19 cellular contexts compared by ENCODE assay signal in the genomic region with DNA sequence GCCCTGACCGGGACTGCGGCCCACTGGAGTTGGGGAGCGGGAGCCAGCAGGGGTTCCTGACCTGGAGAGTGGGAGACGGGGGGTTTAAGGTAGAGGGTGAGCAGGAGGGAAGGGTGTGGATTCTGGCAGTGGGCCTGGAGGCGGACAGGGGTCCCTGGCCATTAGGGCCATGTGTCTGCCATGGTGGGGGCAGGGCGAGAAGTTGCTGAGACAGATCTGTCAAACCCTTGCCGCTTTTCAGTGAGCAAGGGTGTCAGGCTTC. TPM values are rescaled to one million over a fixed set of nuclear protein-coding genes. Genes with fewer than 3 reads are reported as not detected.
DNase-seq lines count a peak whose midpoint lies in the region; ATAC-seq, FAIRE-seq and TF ChIP-seq lines count a peak whose summit lies in the region.
"Had no signal": no experiment of that assay in that cellular context is flagged by ENCODE, and none has a peak within 500 bp of the region (broad histone marks: within the 10 kb centered on the region; RNA-seq: fewer than 3 reads in every experiment).

No MANE protein-coding gene starts in this region.

- TF ChIP-seq CTCF in HepG2 (CRISPR knock-in tag; IDR thresholded peaks at IDR 0.05) (no peak), right lobe of liver (IDR thresholded peaks at IDR 0.05) (no peak)

- intact Hi-C loops in HepG2 (cut with micrococcal nuclease; ENCODE audit: unreplicated experiment) (loop anchor here (1.0 kb wide), 1 partner anchor 22 kb away; no protein-coding TSS in a partner anchor), right lobe of liver (cut with DNase I) (no loop called here)

- TF ChIP-seq RAD21 in HepG2 (CRISPR knock-in tag; IDR thresholded peaks at IDR 0.05): no peak

- H3K27me3 ChIP-seq in HepG2 (ENCODE audit: control insufficient read depth in 1 of 2, insufficient read depth in 2 of 2, low read length in 2 of 2) (no peaks in the 10 kb centered on the region), right lobe of liver (no peaks in the 10 kb centered on the region), layer of hippocampus (ENCODE audit: control insufficient read depth, insufficient read depth, low read length) (no peaks in the 10 kb centered on the region)
- H3K27me3 ChIP-seq: BLaER1 had no signal

- no peaks in the 10 kb centered on the region for H4K20me1 ChIP-seq in HepG2 (ENCODE audit: insufficient read depth, low read length)

- no peaks in the 10 kb centered on the region for H3K36me3 ChIP-seq in HepG2 (replicated peaks in 1 of 2; ENCODE audit: control insufficient read depth in 1 of 2, insufficient read depth in 2 of 2, low read length in 2 of 2)
- H3K36me3 ChIP-seq in right lobe of liver: no peaks in the 10 kb centered on the region
- H3K36me3 ChIP-seq: BLaER1 had no signal

- BruUV-seq in HepG2 (replicated peaks; lab: Mats Ljungman, UMichigan): no TSS peak

- CTCF ChIA-PET in HepG2 (lab: Yijun Ruan, JAX; ENCODE audit: low intra/inter-chr PET ratio, low total read pairs): interaction anchor here (1.3 to 2.9 kb wide), 2 partner anchors 21 to 24 kb away, joined by 5 to 47 read pairs; no protein-coding TSS in a partner anchor

- H3K4me1 ChIP-seq in HepG2 (ENCODE audit: insufficient read depth, low read length) (peaks cover 41% of the 10 kb centered on the region), right lobe of liver (no peaks in the 10 kb centered on the region)

- in situ Hi-C loops in HepG2 (cut with HindIII; ENCODE audit: extremely low pct_ligation_motif_present, low pct_unique_long_range_greater_than_20kb): no loop called here

- no peak overlapping the region for H3K9ac ChIP-seq in HepG2 (ENCODE audit: insufficient read depth, low read depth, low read length)
- H3K9ac ChIP-seq: BLaER1 had no signal

- DNase-seq in HepG2 (ENCODE audit: low spot score) (no peak), right lobe of liver (no peak), substantia nigra (lab: John Stamatoyannopoulos, UW) (no peak), SHP77 treated with DMSO at 0.1 percent for 48 hours (lab: John Stamatoyannopoulos, UW) (no peak)
- DNase-seq: 8988T, DMS79, GF-D8 had no signal

- no peak for TF ChIP-seq EP300 in HepG2 (IDR thresholded peaks at IDR 0.05; ENCODE audit: low read depth in 2 of 2, low read length in 2 of 2)
- no peak for TF ChIP-seq EP300 in HepG2 (CRISPR knock-in tag; IDR thresholded peaks at IDR 0.05; ENCODE audit: borderline replicate concordance)

- no peaks in the 10 kb centered on the region for H3K79me2 ChIP-seq in HepG2 (ENCODE audit: insufficient read depth, low read length)

- POLR2A ChIA-PET in HepG2 (lab: Yijun Ruan, JAX): no interaction called here

- H3K4me3 ChIP-seq in HepG2 (replicated peaks in 1 of 3; ENCODE audit: insufficient read depth in 1 of 3, low read depth in 2 of 3, low read length in 3 of 3) (no peak overlapping the region), right lobe of liver (no peak overlapping the region)
- H3K4me3 ChIP-seq: BLaER1 had no signal

- no peak overlapping the region for H3K4me2 ChIP-seq in HepG2 (ENCODE audit: low read depth, low read length)

- H3K9me3 ChIP-seq in HepG2 (ENCODE audit: low read length): no peaks in the 10 kb centered on the region
- no peaks in the 10 kb centered on the region for H3K9me3 ChIP-seq in right lobe of liver
- H3K9me3 ChIP-seq: BLaER1 had no signal

- WGBS in HepG2 (ENCODE audit: low lambda C conversion rate): 53% methylated on average over 7 of the region's 7 CpGs
- WGBS in right lobe of liver (ENCODE audit: insufficient coverage, low coverage, low lambda C conversion rate, missing lambda C conversion rate): no CpG with 5 or more reads among the region's 7 CpGs

- no peak for TF ChIP-seq POLR2A in HepG2 (IDR thresholded peaks at IDR 0.05; ENCODE audit: insufficient read depth in 1 of 2, low read depth in 2 of 2, low read length in 2 of 2)
- TF ChIP-seq POLR2A in right lobe of liver (IDR thresholded peaks at IDR 0.05): no peak

- ATAC-seq in HepG2 (no peak), right lobe of liver (no peak), HG02885 (IDR thresholded peaks at IDR 0.05; ENCODE audit: poor library complexity, unreplicated experiment) (no peak)

- no peak overlapping the region for H3K27ac ChIP-seq in HepG2 (ENCODE audit: extremely low read length, insufficient read depth, low read length)
- no peak overlapping the region for H3K27ac ChIP-seq in right lobe of liver
- peak overlapping the region; percentile 35 for H3K27ac ChIP-seq in layer of hippocampus (ENCODE audit: low read depth, low read length)
- peak overlapping the region; percentile 16 for H3K27ac ChIP-seq in substantia nigra (ENCODE audit: low read depth, low read length, poor library complexity, severe bottlenecking)
- H3K27ac ChIP-seq: BLaER1, HL-60 had no signal

- H2AFZ ChIP-seq in HepG2 (ENCODE audit: low read length): no peak overlapping the region
- H2AFZ ChIP-seq: GM23338 had no signal

- no peak for FAIRE-seq in HepG2 (lab: Jason Lieb, UNC)

RNA-seq across cellular contexts. Expression of gene SELENOW, which starts 12.2 kb away (rescaled TPM):
- total RNA-seq in HepG2 (2016; rRNA removed; fragmentation: Illumina TruSeq; extraction: Trizol) (57.0 and 64.7 TPM in 2 replicates), right lobe of liver (100 to 1,000 TPM in 3 of 6 experiments, 10 to 100 TPM in 3; 46.4 to 141 (median 83.0) TPM)
- total RNA-seq in HepG2 (2016; cell fraction: cytosol; rRNA removed; fragmentation: Illumina TruSeq; extraction: Trizol; ENCODE audit: low read depth): 415 and 416 TPM in 2 replicates
- 46.9 and 63.2 TPM in 2 replicates for total RNA-seq in HepG2 (2016; cell fraction: insoluble cytoplasmic fraction; rRNA removed; fragmentation: Illumina TruSeq; extraction: Trizol)
- 235 and 276 TPM in 2 replicates for total RNA-seq in HepG2 (2016; cell fraction: membrane; rRNA removed; fragmentation: Illumina TruSeq; extraction: Trizol)
- total RNA-seq in HepG2 (2016; cell fraction: nucleus; rRNA removed; fragmentation: Illumina TruSeq; extraction: Trizol): 28.8 and 32.2 TPM in 2 replicates
- polyA plus RNA-seq in HepG2 (2011; rRNA removed): 50.3 and 55.8 TPM in 2 replicates
- polyA plus RNA-seq in HepG2 (2011; cell fraction: cytosol; rRNA removed): 52.1 and 56.8 TPM in 2 replicates
- polyA plus RNA-seq in HepG2 (2011; cell fraction: nucleus; rRNA removed): 41.3 and 52.2 TPM in 2 replicates
- polyA plus RNA-seq in HepG2 (2012): 14.6 and 20.9 TPM in 2 replicates
- polyA plus RNA-seq in HepG2 (2016; cell fraction: cytosol; fragmentation: Illumina TruSeq; extraction: Trizol; ENCODE audit: low read depth): 421 and 463 TPM in 2 replicates
- 46.3 and 48.2 TPM in 2 replicates for polyA plus RNA-seq in HepG2 (2016; cell fraction: insoluble cytoplasmic fraction; fragmentation: Illumina TruSeq; extraction: Trizol; ENCODE audit: low read depth)
- 226 and 236 TPM in 2 replicates for polyA plus RNA-seq in HepG2 (2016; cell fraction: membrane; fragmentation: Illumina TruSeq; extraction: Trizol; ENCODE audit: low read depth)
- 54.1 and 65.0 TPM in 2 replicates for polyA plus RNA-seq in HepG2 (2016; cell fraction: nucleus; fragmentation: Illumina TruSeq; extraction: Trizol; ENCODE audit: insufficient read depth, low read depth)
- polyA minus RNA-seq in HepG2 (2011; rRNA and poly(A)+ RNA removed; ENCODE audit: low replicate concordance): 20.3 and 61.1 TPM in 2 replicates
- 7.8 and 8.5 TPM in 2 replicates for polyA minus RNA-seq in HepG2 (2011; cell fraction: cytosol; rRNA and poly(A)+ RNA removed)
- polyA minus RNA-seq in HepG2 (2011; cell fraction: nucleus; rRNA and poly(A)+ RNA removed): 7.5 and 10.1 TPM in 2 replicates

RNA-seq across cellular contexts. Expression of gene NOP53, which starts 20.9 kb away (rescaled TPM):
- total RNA-seq in HepG2 (2016; rRNA removed; fragmentation: Illumina TruSeq; extraction: Trizol): 44.2 and 53.9 TPM in 2 replicates
- 107 and 126 TPM in 2 replicates for total RNA-seq in HepG2 (2016; cell fraction: cytosol; rRNA removed; fragmentation: Illumina TruSeq; extraction: Trizol; ENCODE audit: low read depth)
- total RNA-seq in HepG2 (2016; cell fraction: insoluble cytoplasmic fraction; rRNA removed; fragmentation: Illumina TruSeq; extraction: Trizol): 45.6 and 56.7 TPM in 2 replicates
- total RNA-seq in HepG2 (2016; cell fraction: membrane; rRNA removed; fragmentation: Illumina TruSeq; extraction: Trizol): 135 and 149 TPM in 2 replicates
- total RNA-seq in HepG2 (2016; cell fraction: nucleus; rRNA removed; fragmentation: Illumina TruSeq; extraction: Trizol): 47.1 and 55.4 TPM in 2 replicates
- 137 and 141 TPM in 2 replicates for polyA plus RNA-seq in HepG2 (2011; rRNA removed)
- 112 and 146 TPM in 2 replicates for polyA plus RNA-seq in HepG2 (2011; cell fraction: cytosol; rRNA removed)
- polyA plus RNA-seq in HepG2 (2011; cell fraction: nucleus; rRNA removed): 144 and 157 TPM in 2 replicates
- polyA plus RNA-seq in HepG2 (2012): 184 and 186 TPM in 2 replicates
- polyA plus RNA-seq in HepG2 (2016; cell fraction: cytosol; fragmentation: Illumina TruSeq; extraction: Trizol; ENCODE audit: low read depth): 140 and 165 TPM in 2 replicates
- polyA plus RNA-seq in HepG2 (2016; cell fraction: insoluble cytoplasmic fraction; fragmentation: Illumina TruSeq; extraction: Trizol; ENCODE audit: low read depth): 95.8 and 96.6 TPM in 2 replicates
- polyA plus RNA-seq in HepG2 (2016; cell fraction: membrane; fragmentation: Illumina TruSeq; extraction: Trizol; ENCODE audit: low read depth): 223 and 257 TPM in 2 replicates
- polyA plus RNA-seq in HepG2 (2016; cell fraction: nucleus; fragmentation: Illumina TruSeq; extraction: Trizol; ENCODE audit: insufficient read depth, low read depth): 129 and 142 TPM in 2 replicates
- polyA minus RNA-seq in HepG2 (2011; rRNA and poly(A)+ RNA removed; ENCODE audit: low replicate concordance): 51.2 and 58.9 TPM in 2 replicates
- 55.2 and 56.4 TPM in 2 replicates for polyA minus RNA-seq in HepG2 (2011; cell fraction: cytosol; rRNA and poly(A)+ RNA removed)
- 36.2 and 36.4 TPM in 2 replicates for polyA minus RNA-seq in HepG2 (2011; cell fraction: nucleus; rRNA and poly(A)+ RNA removed)
- total RNA-seq in right lobe of liver: 100 to 1,000 TPM in 1 of 6 experiments, 10 to 100 TPM in 5; 73.6 to 105 (median 79.4) TPM

RNA-seq across cellular contexts. Expression of gene TPRX1, which starts 38.1 kb away (rescaled TPM):
- total RNA-seq in HepG2 (2016; rRNA removed; fragmentation: Illumina TruSeq; extraction: Trizol) (not detected in 2 replicates), right lobe of liver (not detected)
- not detected in 2 replicates for total RNA-seq in HepG2 (2016; cell fraction: cytosol; rRNA removed; fragmentation: Illumina TruSeq; extraction: Trizol; ENCODE audit: low read depth)
- not detected in 2 replicates for total RNA-seq in HepG2 (2016; cell fraction: insoluble cytoplasmic fraction; rRNA removed; fragmentation: Illumina TruSeq; extraction: Trizol)
- not detected in 2 replicates for total RNA-seq in HepG2 (2016; cell fraction: membrane; rRNA removed; fragmentation: Illumina TruSeq; extraction: Trizol)
- not detected in 2 replicates for total RNA-seq in HepG2 (2016; cell fraction: nucleus; rRNA removed; fragmentation: Illumina TruSeq; extraction: Trizol)
- not detected in 2 replicates for polyA plus RNA-seq in HepG2 (2011; rRNA removed)
- polyA plus RNA-seq in HepG2 (2011; cell fraction: cytosol; rRNA removed): not detected in 2 replicates
- not detected in 2 replicates for polyA plus RNA-seq in HepG2 (2011; cell fraction: nucleus; rRNA removed)
- not detected in 2 replicates for polyA plus RNA-seq in HepG2 (2012)
- polyA plus RNA-seq in HepG2 (2016; cell fraction: cytosol; fragmentation: Illumina TruSeq; extraction: Trizol; ENCODE audit: low read depth): not detected in 2 replicates
- polyA plus RNA-seq in HepG2 (2016; cell fraction: insoluble cytoplasmic fraction; fragmentation: Illumina TruSeq; extraction: Trizol; ENCODE audit: low read depth): not detected in 2 replicates
- not detected in 2 replicates for polyA plus RNA-seq in HepG2 (2016; cell fraction: membrane; fragmentation: Illumina TruSeq; extraction: Trizol; ENCODE audit: low read depth)
- polyA plus RNA-seq in HepG2 (2016; cell fraction: nucleus; fragmentation: Illumina TruSeq; extraction: Trizol; ENCODE audit: insufficient read depth, low read depth): not detected in 2 replicates
- not detected in 2 replicates for polyA minus RNA-seq in HepG2 (2011; rRNA and poly(A)+ RNA removed; ENCODE audit: low replicate concordance)
- polyA minus RNA-seq in HepG2 (2011; cell fraction: cytosol; rRNA and poly(A)+ RNA removed): not detected in 2 replicates
- not detected in 2 replicates for polyA minus RNA-seq in HepG2 (2011; cell fraction: nucleus; rRNA and poly(A)+ RNA removed)
- total RNA-seq: A673; CD4-positive, alpha-beta memory T cell; H9; HT1080 had no signal
- polyA plus RNA-seq: AG04450; CD14-positive monocyte; CD4-positive, alpha-beta memory T cell; GM23338; IgD-negative memory B cell had no signal

RNA-seq across cellular contexts. Expression of gene EHD2, which starts 53.1 kb away (rescaled TPM):
- total RNA-seq in HepG2 (2016; rRNA removed; fragmentation: Illumina TruSeq; extraction: Trizol) (0.08 and 0.09 TPM in 2 replicates), right lobe of liver (10 to 100 TPM in 3 of 6 experiments, 1 to 10 TPM in 3; 3.6 to 20.2 (median 12.8) TPM)
- total RNA-seq in HepG2 (2016; cell fraction: cytosol; rRNA removed; fragmentation: Illumina TruSeq; extraction: Trizol; ENCODE audit: low read depth): not detected in 2 replicates
- total RNA-seq in HepG2 (2016; cell fraction: insoluble cytoplasmic fraction; rRNA removed; fragmentation: Illumina TruSeq; extraction: Trizol): not detected in 2 replicates
- not detected in 2 replicates for total RNA-seq in HepG2 (2016; cell fraction: membrane; rRNA removed; fragmentation: Illumina TruSeq; extraction: Trizol)
- total RNA-seq in HepG2 (2016; cell fraction: nucleus; rRNA removed; fragmentation: Illumina TruSeq; extraction: Trizol): not detected in 2 replicates
- polyA plus RNA-seq in HepG2 (2011; rRNA removed): 0.28 and 0.33 TPM in 2 replicates
- polyA plus RNA-seq in HepG2 (2011; cell fraction: cytosol; rRNA removed): 0.25 and 0.33 TPM in 2 replicates
- 1.2 and 1.3 TPM in 2 replicates for polyA plus RNA-seq in HepG2 (2011; cell fraction: nucleus; rRNA removed)
- polyA plus RNA-seq in HepG2 (2012): 0.37 and 0.80 TPM in 2 replicates
- polyA plus RNA-seq in HepG2 (2016; cell fraction: cytosol; fragmentation: Illumina TruSeq; extraction: Trizol; ENCODE audit: low read depth): not detected in 2 replicates
- 0.05 TPM in 1 of 2 replicates, not detected in the other for polyA plus RNA-seq in HepG2 (2016; cell fraction: insoluble cytoplasmic fraction; fragmentation: Illumina TruSeq; extraction: Trizol; ENCODE audit: low read depth)
- not detected in 2 replicates for polyA plus RNA-seq in HepG2 (2016; cell fraction: membrane; fragmentation: Illumina TruSeq; extraction: Trizol; ENCODE audit: low read depth)
- polyA plus RNA-seq in HepG2 (2016; cell fraction: nucleus; fragmentation: Illumina TruSeq; extraction: Trizol; ENCODE audit: insufficient read depth, low read depth): not detected in 2 replicates
- 0.46 and 5.6 TPM in 2 replicates for polyA minus RNA-seq in HepG2 (2011; rRNA and poly(A)+ RNA removed; ENCODE audit: low replicate concordance)
- 0.53 and 1.3 TPM in 2 replicates for polyA minus RNA-seq in HepG2 (2011; cell fraction: cytosol; rRNA and poly(A)+ RNA removed)
- 0.26 and 0.87 TPM in 2 replicates for polyA minus RNA-seq in HepG2 (2011; cell fraction: nucleus; rRNA and poly(A)+ RNA removed)
- total RNA-seq: CD4-positive, alpha-beta memory T cell had no signal
- polyA plus RNA-seq: CD14-positive monocyte; CD4-positive, alpha-beta memory T cell; IgD-negative memory B cell had no signal

RNA-seq across cellular contexts. Expression of gene CRX, which starts 55.4 kb away (rescaled TPM):
- not detected in 2 replicates for total RNA-seq in HepG2 (2016; rRNA removed; fragmentation: Illumina TruSeq; extraction: Trizol)
- not detected in 2 replicates for total RNA-seq in HepG2 (2016; cell fraction: cytosol; rRNA removed; fragmentation: Illumina TruSeq; extraction: Trizol; ENCODE audit: low read depth)
- not detected in 2 replicates for total RNA-seq in HepG2 (2016; cell fraction: insoluble cytoplasmic fraction; rRNA removed; fragmentation: Illumina TruSeq; extraction: Trizol)
- not detected in 2 replicates for total RNA-seq in HepG2 (2016; cell fraction: membrane; rRNA removed; fragmentation: Illumina TruSeq; extraction: Trizol)
- not detected in 2 replicates for total RNA-seq in HepG2 (2016; cell fraction: nucleus; rRNA removed; fragmentation: Illumina TruSeq; extraction: Trizol)
- polyA plus RNA-seq in HepG2 (2011; rRNA removed): not detected in 2 replicates
- not detected in 2 replicates for polyA plus RNA-seq in HepG2 (2011; cell fraction: cytosol; rRNA removed)
- polyA plus RNA-seq in HepG2 (2011; cell fraction: nucleus; rRNA removed): not detected in 2 replicates
- polyA plus RNA-seq in HepG2 (2012): not detected in 2 replicates
- polyA plus RNA-seq in HepG2 (2016; cell fraction: cytosol; fragmentation: Illumina TruSeq; extraction: Trizol; ENCODE audit: low read depth): not detected in 2 replicates
- not detected in 2 replicates for polyA plus RNA-seq in HepG2 (2016; cell fraction: insoluble cytoplasmic fraction; fragmentation: Illumina TruSeq; extraction: Trizol; ENCODE audit: low read depth)
- not detected in 2 replicates for polyA plus RNA-seq in HepG2 (2016; cell fraction: membrane; fragmentation: Illumina TruSeq; extraction: Trizol; ENCODE audit: low read depth)
- polyA plus RNA-seq in HepG2 (2016; cell fraction: nucleus; fragmentation: Illumina TruSeq; extraction: Trizol; ENCODE audit: insufficient read depth, low read depth): not detected in 2 replicates
- not detected in 2 replicates for polyA minus RNA-seq in HepG2 (2011; rRNA and poly(A)+ RNA removed; ENCODE audit: low replicate concordance)
- not detected in 2 replicates for polyA minus RNA-seq in HepG2 (2011; cell fraction: cytosol; rRNA and poly(A)+ RNA removed)
- not detected in 2 replicates for polyA minus RNA-seq in HepG2 (2011; cell fraction: nucleus; rRNA and poly(A)+ RNA removed)
- total RNA-seq in right lobe of liver: not detected
- total RNA-seq: A673; CD4-positive, alpha-beta memory T cell; GM23338; HT1080 had no signal
- polyA plus RNA-seq: AG04450; CD14-positive monocyte; CD4-positive, alpha-beta memory T cell; IgD-negative memory B cell had no signal

Comparison
In these comparisons a context has a peak if more than half of its experiments do, and no peak if none do; other contexts are left out.
1. H3K27ac ChIP-seq: peak in layer of hippocampus (single experiment) and substantia nigra (single experiment); none in HepG2 (single experiment) and right lobe of liver (0 of 3).